Comparison of ENCODE assay signal across 1 cellular context in genomic region chr2:170873035-170873692, GRCh38.
A peak's percentile ranks its signal among the peaks of the same experiment; 100 is the strongest.
TF ChIP-seq lines count a peak whose summit lies in the region.

No MANE protein-coding gene starts in this region.

TF ChIP-seq in SK-N-SH, 30 proteins besides CTCF, POLR2A, EP300 and RAD21 (continued from another document):
- no peak for TF ChIP-seq REST (IDR thresholded peaks at IDR 0.05; ENCODE audit: low read depth, low read length)
- peak; percentile 42; the same call in 1 of the 2 replicates for TF ChIP-seq RCOR1 (IDR thresholded peaks at IDR 0.05; ENCODE audit: low read length)
- no peak for TF ChIP-seq YY1 (IDR thresholded peaks at IDR 0.05; ENCODE audit: low read depth)
- no peak for TF ChIP-seq FOXM1 (IDR thresholded peaks at IDR 0.05; ENCODE audit: low read depth)
- no peak for TF ChIP-seq ZBTB33 (IDR thresholded peaks at IDR 0.05; ENCODE audit: borderline replicate concordance, low read depth)
- TF ChIP-seq FOXJ3 (CRISPR knock-in tag; IDR thresholded peaks at IDR 0.05) = no peak
- TF ChIP-seq CHD2 (IDR thresholded peaks at IDR 0.05; ENCODE audit: low read length, partially characterized antibody) = peak; percentile 55
- TF ChIP-seq POLR2AphosphoS5 (IDR thresholded peaks at IDR 0.05; ENCODE audit: low read depth, low read length) = no peak
- TF ChIP-seq USF1 (IDR thresholded peaks at IDR 0.05; ENCODE audit: borderline replicate concordance, low read depth) = no peak
- no peak for TF ChIP-seq TEAD4 (IDR thresholded peaks at IDR 0.05; ENCODE audit: borderline replicate concordance, insufficient read depth)
- no peak for TF ChIP-seq FOSL2 (IDR thresholded peaks at IDR 0.05; ENCODE audit: borderline replicate concordance, low read depth)
- TF ChIP-seq TAF1 (IDR thresholded peaks at IDR 0.05; ENCODE audit: borderline replicate concordance, low read depth, low read length) = no peak
